ENCODE assay signal across 9 cellular contexts in the genomic region with DNA sequence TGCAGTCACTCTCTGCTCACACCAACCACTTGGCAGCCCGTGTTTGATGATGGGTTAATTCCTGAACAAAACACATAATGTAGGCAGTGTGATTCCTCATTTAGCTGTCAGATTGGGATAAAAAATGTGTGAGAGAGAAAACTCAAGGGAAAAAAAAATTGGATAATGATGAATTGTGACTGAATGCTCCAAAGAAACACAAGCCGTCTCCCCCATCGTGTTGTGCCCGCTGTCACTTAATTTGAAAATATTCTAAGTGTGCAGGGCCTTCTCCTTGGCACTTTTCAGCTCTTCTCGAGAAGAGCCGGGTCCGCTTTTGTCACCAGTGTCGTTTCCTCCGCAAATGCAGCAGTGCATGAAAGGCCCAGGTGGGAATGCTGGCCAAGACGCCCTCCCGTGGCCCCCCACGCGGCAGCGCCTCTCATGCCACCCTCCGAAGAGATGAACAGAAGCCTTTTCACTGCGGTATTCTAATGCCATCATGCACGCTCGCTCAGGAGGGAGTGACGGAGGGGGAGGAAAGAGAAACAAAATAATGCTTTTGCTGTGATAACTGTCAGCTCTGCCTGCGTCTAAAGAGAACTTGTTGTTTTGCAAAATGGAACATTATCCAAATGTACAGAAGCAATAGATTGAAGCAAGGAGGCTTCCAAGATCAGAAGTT.
"Had no signal": no experiment of that assay in that cellular context is flagged by ENCODE, and none has a peak within 500 bp of the region (broad histone marks: within the 10 kb centered on the region; RNA-seq: fewer than 3 reads in every experiment).

No MANE protein-coding gene starts in this region.

- DNase-seq: activated gamma-delta T cell; activated T-cell treated with anti-CD3 and anti-CD28 coated beads, Interleukin-2, amount 50 U/mL, for 24 hours; psoas muscle; sigmoid colon; stimulated activated CD4-positive, alpha-beta T cell treated with anti-CD3 and anti-CD28 coated beads, Interleukin-2, amount 100 ng/mL, for 24 hours; stimulated activated naive B cell treated with anti-CD40 and anti-IgM and Interleukin-4, amounts not matched to agents 10 μg/mL and 1 μg/mL and 100 μg/mL, for 72 hours had no signal

- H3K27ac Mint-ChIP-seq: activated naive CD8-positive, alpha-beta T cell; activated T-cell treated with anti-CD3 and anti-CD28 coated beads, Interleukin-2, amount 50 U/mL, for 24 hours; mesothelial cell of epicardium; stimulated activated naive B cell treated with anti-CD40 and anti-IgM and Interleukin-4, amounts not matched to agents 10 μg/mL and 1 μg/mL and 100 μg/mL, for 72 hours had no signal

- ATAC-seq: activated CD4-positive, CD25-positive, alpha-beta regulatory T cell treated with anti-CD3 and anti-CD28 coated beads, Interleukin-2, amount 50 U/mL, for 24 hours; psoas muscle; stimulated activated naive B cell treated with anti-CD40 and anti-IgM and Interleukin-4, amounts not matched to agents 10 μg/mL and 1 μg/mL and 100 μg/mL, for 72 hours had no signal

- H3K9me3 Mint-ChIP-seq: activated T-cell treated with anti-CD3 and anti-CD28 coated beads, Interleukin-2, amount 50 U/mL, for 24 hours; mesothelial cell of epicardium; stimulated activated naive B cell treated with anti-CD40 and anti-IgM and Interleukin-4, amounts not matched to agents 10 μg/mL and 1 μg/mL and 100 μg/mL, for 72 hours had no signal

- H3K4me1 Mint-ChIP-seq: mesothelial cell of epicardium; stimulated activated naive B cell treated with anti-CD40 and anti-IgM and Interleukin-4, amounts not matched to agents 10 μg/mL and 1 μg/mL and 100 μg/mL, for 72 hours had no signal

- H3K4me3 Mint-ChIP-seq: activated naive CD8-positive, alpha-beta T cell; activated T-cell treated with anti-CD3 and anti-CD28 coated beads, Interleukin-2, amount 50 U/mL, for 24 hours; mesothelial cell of epicardium; stimulated activated naive B cell treated with anti-CD40 and anti-IgM and Interleukin-4, amounts not matched to agents 10 μg/mL and 1 μg/mL and 100 μg/mL, for 72 hours had no signal

- H3K36me3 Mint-ChIP-seq: activated naive CD8-positive, alpha-beta T cell; mesothelial cell of epicardium; stimulated activated naive B cell treated with anti-CD40 and anti-IgM and Interleukin-4, amounts not matched to agents 10 μg/mL and 1 μg/mL and 100 μg/mL, for 72 hours had no signal
